In genomic region chr1:23777979-23778814, GRCh38 we compare ENCODE assay signal across 8 cellular contexts. TPM values are rescaled to one million over a fixed set of nuclear protein-coding genes. Genes with fewer than 3 reads are reported as not detected.
DNase-seq lines count a peak whose midpoint lies in the region; ATAC-seq and TF ChIP-seq lines count a peak whose summit lies in the region.

Gene PITHD1 (plus strand): TSS chr1:23778418. CDS start chr1:23778516, 98 bp downstream.

- H3K9me3 Mint-ChIP-seq in Caco-2 (ENCODE audit: unreplicated experiment): no peaks in the 10 kb centered on the region

- peak within 1 kb of the TSS; percentile 94 for H3K27ac Mint-ChIP-seq in Caco-2 (ENCODE audit: unreplicated experiment)

- peak within 1 kb of the TSS; percentile 89 for H3K9ac ChIP-seq in mucosa of stomach (ENCODE audit: low read length)

- H3K4me1 ChIP-seq in Caco-2: peaks cover 5% of the 10 kb centered on the region; the same call in 1 of the 2 replicates
- H3K4me1 ChIP-seq in PC-9 (replicated peaks; ENCODE audit: insufficient read depth): peaks cover 29% of the 10 kb centered on the region
- H3K4me1 ChIP-seq in mucosa of stomach (ENCODE audit: control insufficient read depth, insufficient read depth, low read length): peaks cover 38% of the 10 kb centered on the region

- H3F3A ChIP-seq in PC-9 (ENCODE audit: insufficient read depth, low read depth): peaks cover 25% of the 10 kb centered on the region

- no peaks in the 10 kb centered on the region for H3K27me3 Mint-ChIP-seq in Caco-2 (ENCODE audit: insufficient read depth, unreplicated experiment)

- TF ChIP-seq CTCF in Caco-2 (IDR thresholded peaks at IDR 0.05; ENCODE audit: insufficient read depth in 1 of 2, low read depth in 1 of 2, low read length in 1 of 2, severe bottlenecking in 1 of 2, unreplicated experiment in 1 of 2): no peak
- TF ChIP-seq CTCF in PC-9 (conservative IDR thresholded peaks at IDR 0.05): no peak

- peak; percentile 97 for TF ChIP-seq POLR2A in erythroblast (IDR thresholded peaks at IDR 0.05; ENCODE audit: low read length)

- CTCF ChIA-PET in Caco-2 (lab: Charles Lee) (interaction anchor here (0.5 to 1.7 kb wide), 7 partner anchors 13 to 372 kb away, joined by 4 to 8 read pairs (median 6); partner anchors contain the start of genes GALE and LYPLA2), PC-9 (lab: Charles Lee) (no interaction called here)

- H3K27ac ChIP-seq in PC-9: peak within 1 kb of the TSS; percentile 81

- BruUV-seq in Caco-2 (replicated peaks; lab: Mats Ljungman, UMichigan) (no TSS peak), PC-9 (replicated peaks; lab: Mats Ljungman, UMichigan) (TSS peak; percentile 81)

- ATAC-seq in GM21526 (IDR thresholded peaks at IDR 0.05; ENCODE audit: low FRiP score, unreplicated experiment): peak; percentile 61

- H3K4me3 ChIP-seq in Caco-2 (ENCODE audit: low read depth, low read length) (peak within 1 kb of the TSS; percentile 61), PC-9 (peak within 1 kb of the TSS; percentile 90), mucosa of stomach (ENCODE audit: low read length) (peak within 1 kb of the TSS; percentile 99)

- POLR2A ChIA-PET in Caco-2 (lab: Charles Lee) (interaction anchor here (0.5 to 1.8 kb wide), 18 partner anchors 13 to 919 kb away, joined by 3 to 20 read pairs (median 4); partner anchors contain the start of genes ELOA, GALE, HMGCL and LYPLA2), PC-9 (lab: Charles Lee; ENCODE audit: unreplicated experiment) (interaction anchor here (0.5 to 0.7 kb wide), 13 partner anchors 11 to 967 kb away, joined by 3 to 22 read pairs (median 8); partner anchors contain the start of genes CLIC4 and LYPLA2)

- peak within 1 kb of the TSS; percentile 88 for H2AFZ ChIP-seq in PC-9

- no peaks in the 10 kb centered on the region; the same call in 1 of the 2 replicates for H4K20me1 ChIP-seq in PC-9 (ENCODE audit: insufficient read depth)

- H3K4me3 Mint-ChIP-seq in Caco-2 (ENCODE audit: unreplicated experiment): peak within 1 kb of the TSS; percentile 85

- no peaks in the 10 kb centered on the region for H3K9me2 ChIP-seq in PC-9 (ENCODE audit: insufficient read depth)

- intact Hi-C loops in Caco-2 (cut with micrococcal nuclease; ENCODE audit: unreplicated experiment): loop anchor here (1.0 to 5.0 kb wide), 2 partner anchors 13 to 89 kb away; partner anchors contain the start of genes FUCA1 and LYPLA2
- intact Hi-C loops in PC-9 (cut with micrococcal nuclease; ENCODE audit: unreplicated experiment): loop anchor here (1.0 to 5.0 kb wide), 3 partner anchors 12 to 179 kb away; partner anchors contain the start of genes GALE and PNRC2

- DNase-seq in Caco-2 (peak; percentile 75 to 79), KG1 (lab: John Stamatoyannopoulos, UW) (peak; percentile 68), PC-9 (peak; percentile 56 to 76), activated T-cell treated with anti-CD3 and anti-CD28 coated beads for 48 hours (ENCODE audit: low read depth) (peak; percentile 86), erythroblast (lab: John Stamatoyannopoulos, UW) (peak; percentile 97 to 99)
- peak; percentile 84 for DNase-seq in stimulated activated CD8-positive, alpha-beta memory T cell treated with anti-CD3 and anti-CD28 coated beads, Interleukin-4, amount 100 ng/mL, for 48 hours

- peaks cover 58% of the 10 kb centered on the region for H3K79me2 ChIP-seq in PC-9 (ENCODE audit: low read depth)

- no peaks in the 10 kb centered on the region for H3K9me3 ChIP-seq in Caco-2
- H3K9me3 ChIP-seq in PC-9 (ENCODE audit: insufficient read depth, low read depth): no peaks in the 10 kb centered on the region
- H3K9me3 ChIP-seq in mucosa of stomach (ENCODE audit: control insufficient read depth, low read length): no peaks in the 10 kb centered on the region

- peak within 1 kb of the TSS; percentile 93 for H3K4me2 ChIP-seq in PC-9

- H3K36me3 Mint-ChIP-seq in Caco-2 (ENCODE audit: insufficient read depth, unreplicated experiment): peaks cover 6% of the 10 kb centered on the region

- H3K4me1 Mint-ChIP-seq in Caco-2 (ENCODE audit: low read depth, unreplicated experiment): peaks cover 6% of the 10 kb centered on the region

- no peaks in the 10 kb centered on the region for H3K36me3 ChIP-seq in Caco-2 (ENCODE audit: control insufficient read depth, insufficient read depth, low read length)
- H3K36me3 ChIP-seq in PC-9 (ENCODE audit: low read depth): no peaks in the 10 kb centered on the region
- no peaks in the 10 kb centered on the region for H3K36me3 ChIP-seq in mucosa of stomach (ENCODE audit: control insufficient read depth, insufficient read depth, low read length)

- no peaks in the 10 kb centered on the region for H3K27me3 ChIP-seq in Caco-2 (replicated peaks; ENCODE audit: control insufficient read depth, insufficient read depth, low read length)
- no peaks in the 10 kb centered on the region for H3K27me3 ChIP-seq in PC-9 (ENCODE audit: insufficient read depth, low read depth)
- no peaks in the 10 kb centered on the region for H3K27me3 ChIP-seq in mucosa of stomach (ENCODE audit: control insufficient read depth, insufficient read depth, low read length)

RNA-seq across cellular contexts. Expression of gene PITHD1, which starts in this region (rescaled TPM):
- 44.7 and 47.8 TPM in 2 replicates for total RNA-seq in Caco-2 (2022)
- 38.5 and 39.7 TPM in 2 replicates for total RNA-seq in PC-9 (2021)

Comparison
In these comparisons a context has a peak if more than half of its experiments do, and no peak if none do; other contexts are left out.
1. Peak in every context shown above with its lines: DNase-seq, ATAC-seq, H3K4me3 ChIP-seq and H3K27ac ChIP-seq.